23 cellular contexts compared by ENCODE assay signal in genomic region chr20:53647286-53647821, GRCh38. TPM values are rescaled to one million over a fixed set of nuclear protein-coding genes. Genes with fewer than 3 reads are reported as not detected.
DNase-seq lines count a peak whose midpoint lies in the region; ATAC-seq, FAIRE-seq and TF ChIP-seq lines count a peak whose summit lies in the region.
"Had no signal": no experiment of that assay in that cellular context is flagged by ENCODE, and none has a peak within 500 bp of the region (broad histone marks: within the 10 kb centered on the region; RNA-seq: fewer than 3 reads in every experiment).

No MANE protein-coding gene starts in this region.

- H3K27me3 ChIP-seq in Caco-2 (replicated peaks; ENCODE audit: control insufficient read depth, insufficient read depth, low read length) = no peaks in the 10 kb centered on the region
- H3K27me3 ChIP-seq in K562 (ENCODE audit: control insufficient read depth in 2 of 2, insufficient read depth in 2 of 2, low read length in 2 of 2) = no peaks in the 10 kb centered on the region
- H3K27me3 ChIP-seq in right lobe of liver = no peaks in the 10 kb centered on the region
- no peaks in the 10 kb centered on the region for H3K27me3 ChIP-seq in upper lobe of right lung
- H3K27me3 ChIP-seq: BLaER1 had no signal

- POLR2A ChIA-PET in Caco-2 (lab: Charles Lee) (no interaction called here), K562 (lab: Yijun Ruan, JAX) (interaction anchor here (0.7 to 0.8 kb wide), 3 partner anchors 27 to 553 kb away, joined by 3 to 4 read pairs (median 3); no protein-coding TSS in a partner anchor)

- H3K9me3 ChIP-seq in Caco-2 (no peaks in the 10 kb centered on the region), K562 (replicated peaks; ENCODE audit: control insufficient read depth, insufficient read depth, low read depth, low read length) (no peaks in the 10 kb centered on the region), right lobe of liver (no peaks in the 10 kb centered on the region), upper lobe of right lung (no peaks in the 10 kb centered on the region)
- H3K9me3 ChIP-seq: BLaER1 had no signal

- ATAC-seq in K562 (no peak), right lobe of liver (peak in 2 of 4 donors; percentile 31 to 34), upper lobe of right lung (no peak)

- intact Hi-C loops in Caco-2 (cut with micrococcal nuclease; ENCODE audit: unreplicated experiment) (no loop called here), K562 (cut with micrococcal nuclease) (no loop called here), right lobe of liver (cut with DNase I) (no loop called here), upper lobe of right lung (cut with DNase I) (no loop called here)

- H3K9me1 ChIP-seq in K562 (ENCODE audit: control insufficient read depth, insufficient read depth, low read length) = no peaks in the 10 kb centered on the region

- H3K9ac ChIP-seq in K562 (ENCODE audit: insufficient read depth in 1 of 2, low read depth in 2 of 2, low read length in 2 of 2) = no peak overlapping the region
- H3K9ac ChIP-seq: BLaER1 had no signal

- no peaks in the 10 kb centered on the region for H3K9me3 Mint-ChIP-seq in Caco-2 (ENCODE audit: unreplicated experiment)
- H3K9me3 Mint-ChIP-seq: CD4-positive, CD25-positive, alpha-beta regulatory T cell; IgD-negative memory B cell had no signal

- H3K79me2 ChIP-seq in K562 (ENCODE audit: control insufficient read depth, insufficient read depth, low read length) = no peaks in the 10 kb centered on the region

- DNase-seq in Caco-2 (peak in 1 of 2 experiments; percentile 11), MV-4-11 (lab: John Stamatoyannopoulos, UW) (peak; percentile 32), K562 (ENCODE audit: extremely low read depth in 1 of 4, low spot score in 3 of 4) (no peak), right lobe of liver (peak in 1 of 3 donors; percentile 64), upper lobe of right lung (no peak), DMS79 (lab: John Stamatoyannopoulos, UW) (no peak), hippocampal formation (lab: John Stamatoyannopoulos, UW) (no peak)
- DNase-seq: CD4-positive, CD25-positive, alpha-beta regulatory T cell; GF-D8; NCI-H1694; NCI-H2029 treated with DMSO at 0.1 percent for 48 hours; NCI-H446 treated with DMSO at 0.1 percent for 48 hours; NCI-H526; NCI-H82; NK-92 treated with Interleukin-12 subunit alpha and Interleukin-12 subunit beta, amount 100 ng/mL, for 24 hours; SIG-M5 had no signal

- peaks cover 22% of the 10 kb centered on the region for H3K4me1 Mint-ChIP-seq in Caco-2 (ENCODE audit: low read depth, unreplicated experiment)

- 95% methylated on average over 7 of the region's 7 CpGs for WGBS in K562 (ENCODE audit: insufficient coverage, low coverage, missing lambda C conversion rate)
- WGBS in right lobe of liver (ENCODE audit: insufficient coverage, low coverage, low lambda C conversion rate, missing lambda C conversion rate) = 62% methylated on average over 7 of the region's 7 CpGs

- H3K36me3 Mint-ChIP-seq in Caco-2 (ENCODE audit: insufficient read depth, unreplicated experiment) = no peaks in the 10 kb centered on the region
- H3K36me3 Mint-ChIP-seq: CD4-positive, CD25-positive, alpha-beta regulatory T cell; IgD-negative memory B cell had no signal

- in situ Hi-C loops in K562 (cut with MboI) = no loop called here

- TF ChIP-seq CTCF in Caco-2 (IDR thresholded peaks at IDR 0.05; ENCODE audit: insufficient read depth in 1 of 2, low read depth in 1 of 2, low read length in 1 of 2, severe bottlenecking in 1 of 2, unreplicated experiment in 1 of 2) (no peak), K562 (IDR thresholded peaks at IDR 0.05 in 2 of 3, conservative IDR thresholded peaks at IDR 0.05 in 1 of 3; ENCODE audit: insufficient read depth in 2 of 3, low read depth in 1 of 3, low read length in 3 of 3) (no peak), right lobe of liver (IDR thresholded peaks at IDR 0.05) (no peak), upper lobe of right lung (IDR thresholded peaks at IDR 0.05) (no peak)

- H2AFZ ChIP-seq in K562 (ENCODE audit: low read depth, low read length) = no peak overlapping the region

- no peak overlapping the region for H3K4me3 Mint-ChIP-seq in Caco-2 (ENCODE audit: unreplicated experiment)
- H3K4me3 Mint-ChIP-seq: CD4-positive, CD25-positive, alpha-beta regulatory T cell; IgD-negative memory B cell had no signal

- no peaks in the 10 kb centered on the region for H3K27me3 Mint-ChIP-seq in Caco-2 (ENCODE audit: insufficient read depth, unreplicated experiment)
- H3K27me3 Mint-ChIP-seq: CD4-positive, CD25-positive, alpha-beta regulatory T cell; IgD-negative memory B cell had no signal

- peak overlapping the region; percentile 34 for H3K27ac Mint-ChIP-seq in Caco-2 (ENCODE audit: unreplicated experiment)
- H3K27ac Mint-ChIP-seq: CD4-positive, CD25-positive, alpha-beta regulatory T cell; IgD-negative memory B cell had no signal

- peaks cover 33% of the 10 kb centered on the region for H3K4me1 ChIP-seq in Caco-2
- peaks cover 15 to 16% of the 10 kb centered on the region in 2 experiments; a peak in 4 of 5 replicates for H3K4me1 ChIP-seq in K562 (replicated peaks in 1 of 2; ENCODE audit: control insufficient read depth in 2 of 2, insufficient read depth in 2 of 2, low read length in 2 of 2)
- peaks cover 0 to 25% (median 6%) of the 10 kb centered on the region in 4 donors for H3K4me1 ChIP-seq in right lobe of liver
- peaks cover 15% of the 10 kb centered on the region for H3K4me1 ChIP-seq in upper lobe of right lung

- TF ChIP-seq RAD21 in K562 (CRISPR knock-in tag; conservative IDR thresholded peaks at IDR 0.05 in 1 of 2, IDR thresholded peaks at IDR 0.05 in 1 of 2) = no peak

- H3K4me2 ChIP-seq in K562 (ENCODE audit: insufficient read depth, low read length) = no peak overlapping the region
- H3K4me2 ChIP-seq: BLaER1 had no signal

- no peaks in the 10 kb centered on the region for H3K36me3 ChIP-seq in Caco-2 (ENCODE audit: control insufficient read depth, insufficient read depth, low read length)
- no peaks in the 10 kb centered on the region for H3K36me3 ChIP-seq in K562 (ENCODE audit: control insufficient read depth, insufficient read depth, low read length)
- H3K36me3 ChIP-seq in right lobe of liver = no peaks in the 10 kb centered on the region
- no peaks in the 10 kb centered on the region for H3K36me3 ChIP-seq in upper lobe of right lung
- H3K36me3 ChIP-seq: BLaER1 had no signal

- no peak overlapping the region for H3K4me3 ChIP-seq in Caco-2 (ENCODE audit: low read depth, low read length)
- no peak overlapping the region for H3K4me3 ChIP-seq in K562
- no peak overlapping the region for H3K4me3 ChIP-seq in right lobe of liver
- no peak overlapping the region for H3K4me3 ChIP-seq in upper lobe of right lung
- H3K4me3 ChIP-seq: BLaER1, SK-N-MC had no signal

- BruUV-seq in Caco-2 (replicated peaks; lab: Mats Ljungman, UMichigan) = no TSS peak
- no TSS peak for BruUV-seq in K562 (replicated peaks; lab: Mats Ljungman, UMichigan)

- no peak for FAIRE-seq in K562 (lab: Jason Lieb, UNC)
- FAIRE-seq: GM12892, GM19239, H54 had no signal

- CTCF ChIA-PET in Caco-2 (lab: Charles Lee) = no interaction called here
- CTCF ChIA-PET in K562 (lab: Yijun Ruan, JAX; ENCODE audit: low intra/inter-chr PET ratio) = no interaction called here

- no peak for TF ChIP-seq EP300 in K562 (IDR thresholded peaks at IDR 0.05; ENCODE audit: low read length)

- no peaks in the 10 kb centered on the region for H4K20me1 ChIP-seq in K562 (replicated peaks; ENCODE audit: control insufficient read depth, insufficient read depth, low read length)
- H4K20me1 ChIP-seq: BLaER1 had no signal

- TF ChIP-seq POLR2A in K562 (conservative IDR thresholded peaks at IDR 0.05) (no peak), right lobe of liver (IDR thresholded peaks at IDR 0.05) (no peak)

- H3K27ac ChIP-seq in K562 (ENCODE audit: extremely low read depth, low read depth, low read length) (no peak overlapping the region), right lobe of liver (peak overlapping the region in 2 of 3 donors; percentile 50 to 56), upper lobe of right lung (no peak overlapping the region)
- H3K27ac ChIP-seq: BLaER1, RWPE1, SK-N-MC had no signal

RNA-seq across cellular contexts. Expression of gene ZNF217, which starts 53.7 kb away (rescaled TPM):
- 65.5 and 73.2 TPM in 2 replicates for total RNA-seq in Caco-2 (2022)
- 27.8 and 53.4 TPM in 2 replicates for total RNA-seq in K562 (2011; cell fraction: chromatin; rRNA removed; ENCODE audit: low replicate concordance)
- total RNA-seq in K562 (2011; cell fraction: nucleolus; rRNA removed) = 21.3 and 24.7 TPM in 2 replicates
- 26.2 and 28.5 TPM in 2 replicates for total RNA-seq in K562 (2011; cell fraction: nucleoplasm; rRNA removed)
- total RNA-seq in K562 (2014; rRNA removed) = 16.8 and 17.7 TPM in 2 replicates
- 23.4 and 25.0 TPM in 2 replicates for total RNA-seq in K562 (2014; rRNA removed; fragmentation: Illumina TruSeq; extraction: Trizol)
- 18.7 and 21.8 TPM in 2 replicates for total RNA-seq in K562 (2015; rRNA removed; fragmentation: Illumina TruSeq; extraction: Trizol)
- total RNA-seq in K562 (2021) = 39.7 and 41.8 TPM in 2 replicates
- 11.4 and 12.9 TPM in 2 replicates for polyA plus RNA-seq in K562 (2011; rRNA removed)
- 6.8 and 8.6 TPM in 2 replicates for polyA plus RNA-seq in K562 (2011; cell fraction: cytosol; rRNA removed)
- polyA plus RNA-seq in K562 (2011; cell fraction: nucleus; rRNA removed) = 19.8 and 24.3 TPM in 2 replicates
- polyA plus RNA-seq in K562 (2012) = 17.7 and 21.1 TPM in 2 replicates
- 19.3 and 26.7 TPM in 2 replicates for polyA plus RNA-seq in K562 (2014; fragmentation: Illumina TruSeq; extraction: Trizol)
- 1 to 10 TPM; 3.0 to 7.1 TPM for polyA plus RNA-seq in K562 (2014; fragmentation: Nextera tagmentation; extraction: Ambion mirVana)
- polyA plus RNA-seq in K562 (2014; rRNA removed) = 16.0 and 23.5 TPM in 2 replicates
- 36.2 and 44.6 TPM in 2 replicates for polyA minus RNA-seq in K562 (2011; rRNA and poly(A)+ RNA removed)
- polyA minus RNA-seq in K562 (2011; cell fraction: cytosol; rRNA and poly(A)+ RNA removed) = 21.7 and 25.7 TPM in 2 replicates
- 19.7 and 29.4 TPM in 2 replicates for polyA minus RNA-seq in K562 (2011; cell fraction: nucleus; rRNA and poly(A)+ RNA removed)
- 10 to 100 TPM; 11.3 to 27.1 (median 15.8) TPM for total RNA-seq in right lobe of liver
- 30.9 TPM for total RNA-seq in upper lobe of right lung

Comparison
In these comparisons a context has a peak if more than half of its experiments do, and no peak if none do; other contexts are left out.
1. H3K27ac ChIP-seq: peak in right lobe of liver (2 of 3); none in K562 (single experiment) and upper lobe of right lung (single experiment).